15 cellular contexts compared by ENCODE assay signal in genomic region chr7:20447021-20447420, GRCh38.
DNase-seq lines count a peak whose midpoint lies in the region; ATAC-seq lines count a peak whose summit lies in the region.
"Had no signal": no experiment of that assay in that cellular context is flagged by ENCODE, and none has a peak within 500 bp of the region (broad histone marks: within the 10 kb centered on the region; RNA-seq: fewer than 3 reads in every experiment).

No MANE protein-coding gene starts in this region.

- no peaks in the 10 kb centered on the region for H3K27me3 ChIP-seq in HAP-1 (ENCODE audit: low read depth)
- H3K27me3 ChIP-seq: uterus had no signal

- H3K9me3 Mint-ChIP-seq in activated T-cell treated with anti-CD3 and anti-CD28 coated beads, Interleukin-2, amount 50 U/mL, for 4 hours: peaks cover 8% of the 10 kb centered on the region

- no peaks in the 10 kb centered on the region for H3K9me3 ChIP-seq in HAP-1
- H3K9me3 ChIP-seq: uterus had no signal

- DNase-seq in activated T-cell treated with anti-CD3 and anti-CD28 coated beads, Interleukin-2, amount 50 U/mL, for 4 hours: no peak
- DNase-seq in AG08395 (ENCODE audit: low spot score): no peak
- no peak for DNase-seq in HAP-1 (ENCODE audit: low spot score in 2 of 2)
- no peak for DNase-seq in NCI-H1105 (lab: John Stamatoyannopoulos, UW)
- DNase-seq: activated CD8-positive, alpha-beta memory T cell treated with anti-CD3 and anti-CD28 coated beads for 24 hours; central memory CD4-positive, alpha-beta T cell; hypothalamus; Karpas-422; NCI-H345; uterus had no signal

- H3K4me3 ChIP-seq in HAP-1: no peak overlapping the region
- H3K4me3 ChIP-seq: uterus had no signal

- H3K4me1 Mint-ChIP-seq in activated T-cell treated with anti-CD3 and anti-CD28 coated beads, Interleukin-2, amount 50 U/mL, for 4 hours (ENCODE audit: low read depth): no peaks in the 10 kb centered on the region

- H3K4me1 ChIP-seq in HAP-1: no peaks in the 10 kb centered on the region

- in situ Hi-C loops in HAP-1 (cut with MboI; ENCODE audit: low sequenced_read_pairs): no loop called here

- no peak overlapping the region for H3K4me3 Mint-ChIP-seq in activated T-cell treated with anti-CD3 and anti-CD28 coated beads, Interleukin-2, amount 50 U/mL, for 4 hours

- no peaks in the 10 kb centered on the region for H3K36me3 Mint-ChIP-seq in activated T-cell treated with anti-CD3 and anti-CD28 coated beads, Interleukin-2, amount 50 U/mL, for 4 hours (ENCODE audit: insufficient read depth)
- H3K36me3 Mint-ChIP-seq: activated naive CD4-positive, alpha-beta T cell treated with anti-CD3 and anti-CD28 coated beads, Interleukin-2, amount 50 U/mL, for 72 hours had no signal

- ATAC-seq in GM18511 (IDR thresholded peaks at IDR 0.05; ENCODE audit: unreplicated experiment) (peak; percentile 84), GM19467 (IDR thresholded peaks at IDR 0.05; ENCODE audit: unreplicated experiment) (peak; percentile 68), HG02870 (IDR thresholded peaks at IDR 0.05; ENCODE audit: unreplicated experiment) (peak; percentile 78), HG03457 (IDR thresholded peaks at IDR 0.05; ENCODE audit: unreplicated experiment) (peak; percentile 81)
- ATAC-seq in activated T-cell treated with anti-CD3 and anti-CD28 coated beads, Interleukin-2, amount 50 U/mL, for 4 hours: no peak
- ATAC-seq: activated naive CD4-positive, alpha-beta T cell treated with anti-CD3 and anti-CD28 coated beads, Interleukin-2, amount 50 U/mL, for 72 hours had no signal

- H3K27me3 Mint-ChIP-seq in activated T-cell treated with anti-CD3 and anti-CD28 coated beads, Interleukin-2, amount 50 U/mL, for 4 hours (ENCODE audit: low read depth): no peaks in the 10 kb centered on the region

- no peaks in the 10 kb centered on the region for H3K36me3 ChIP-seq in HAP-1 (replicated peaks)
- H3K36me3 ChIP-seq: uterus had no signal

Comparison
In these comparisons a context has a peak if more than half of its experiments do, and no peak if none do; other contexts are left out.
1. ATAC-seq: peak in GM18511 (single experiment), GM19467 (single experiment), HG02870 (single experiment) and HG03457 (single experiment); none in activated T-cell treated with anti-CD3 and anti-CD28 coated beads, Interleukin-2, amount 50 U/mL, for 4 hours (0 of 2).